8 cellular contexts compared by ENCODE assay signal in the genomic region with DNA sequence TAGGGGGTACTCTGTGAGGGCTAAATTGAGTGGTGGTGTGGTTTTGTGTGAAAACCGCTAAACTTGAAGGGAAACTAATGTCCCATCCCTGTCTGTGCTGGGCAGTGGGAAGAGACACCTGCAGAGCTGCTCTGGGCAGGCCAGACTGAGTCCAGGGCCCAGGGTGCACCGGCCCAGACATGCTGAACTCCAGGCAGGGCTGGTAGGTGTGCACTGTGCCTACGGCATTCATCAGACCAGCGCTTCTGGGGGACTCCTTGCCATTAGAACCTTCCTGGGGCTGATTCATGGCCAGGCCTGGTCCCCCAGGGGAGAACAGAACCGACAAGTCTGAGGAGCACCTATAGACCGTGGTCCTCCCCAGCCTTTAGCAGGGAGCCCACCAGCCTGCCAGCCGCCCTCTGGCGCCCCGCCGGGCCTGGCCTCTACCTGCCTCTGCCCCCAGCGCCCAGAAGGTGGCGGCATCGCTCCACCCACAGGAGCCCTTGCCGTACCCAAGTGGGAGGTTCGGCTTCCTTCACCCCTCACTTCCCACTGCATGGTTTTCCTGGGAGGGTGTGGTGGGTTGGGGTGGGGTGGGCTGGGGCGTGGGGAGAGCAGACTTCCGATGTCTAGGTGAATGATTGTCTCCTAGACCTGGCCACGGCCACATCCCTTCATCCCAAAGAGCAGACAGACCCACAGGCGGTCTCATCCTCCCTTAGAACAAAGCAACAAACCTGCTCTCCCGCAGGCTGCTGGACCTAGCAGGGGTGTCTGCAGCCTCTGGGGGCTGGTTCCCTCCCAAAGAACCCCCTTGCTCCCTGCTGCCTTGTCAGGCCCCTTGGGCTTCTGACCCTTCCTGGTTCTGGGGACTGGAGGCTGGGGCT. TPM values are rescaled to one million over a fixed set of nuclear protein-coding genes. Genes with fewer than 3 reads are reported as not detected.
DNase-seq lines count a peak whose midpoint lies in the region; ATAC-seq and TF ChIP-seq lines count a peak whose summit lies in the region.

No MANE protein-coding gene starts in this region.

- DNase-seq in 8988T (peak; percentile 92), NCI-H1105 (lab: John Stamatoyannopoulos, UW) (peak; percentile 44), cerebellar cortex (ENCODE audit: low spot score) (peak; percentile 67), lower lobe of right lung (peak; percentile 63)
- DNase-seq in activated CD4-positive, alpha-beta T cell treated with anti-CD3 and anti-CD28 coated beads for 48 hours: peak; percentile 81
- peak; percentile 51 to 61 for DNase-seq in stimulated activated CD8-positive, alpha-beta memory T cell treated with anti-CD3 and anti-CD28 coated beads, Interleukin-15, amount 100 ng/mL, for 48 hours (ENCODE audit: low read depth in 2 of 2)

- ATAC-seq in lower lobe of right lung: peak; percentile 74 to 83
- no peak for ATAC-seq in HG03457 (IDR thresholded peaks at IDR 0.05; ENCODE audit: unreplicated experiment)

- H3K27ac ChIP-seq in lower lobe of right lung: no peak overlapping the region

- no peaks in the 10 kb centered on the region for H3K27me3 ChIP-seq in lower lobe of right lung (ENCODE audit: low read depth)

- H3K9me3 ChIP-seq in lower lobe of right lung: no peaks in the 10 kb centered on the region

- TF ChIP-seq CTCF in GM12875 (IDR thresholded peaks at IDR 0.05; ENCODE audit: borderline replicate concordance, insufficient read depth, low read depth, low read length): peak; percentile 93
- TF ChIP-seq CTCF in lower lobe of right lung (IDR thresholded peaks at IDR 0.05): peak; percentile 71

- H3K4me3 ChIP-seq in GM12875 (ENCODE audit: low read depth, low read length): no peak overlapping the region
- no peak overlapping the region for H3K4me3 ChIP-seq in lower lobe of right lung

- H3K36me3 ChIP-seq in lower lobe of right lung: peaks cover 56% of the 10 kb centered on the region

- no peaks in the 10 kb centered on the region for H3K4me1 ChIP-seq in lower lobe of right lung

- intact Hi-C loops in lower lobe of right lung (cut with DNase I): no loop called here

RNA-seq across cellular contexts. Expression of a gene that starts 15.5 kb away (rescaled TPM):
- total RNA-seq in lower lobe of right lung: 12.7 TPM

RNA-seq across cellular contexts. Expression of a gene that starts 51.1 kb away (rescaled TPM):
- 42.9 TPM for total RNA-seq in lower lobe of right lung
